1 cellular context compared by ENCODE assay signal in genomic region chr20:46027245-46027853, GRCh38.
TF ChIP-seq lines count a peak whose summit lies in the region.

No MANE protein-coding gene starts in this region.

TF ChIP-seq in K562, 482 proteins besides CTCF, POLR2A, EP300 and RAD21 (continued from another document):
- peak in 1 of 2 experiments; percentile 77 for TF ChIP-seq AFF1 (IDR thresholded peaks at IDR 0.05; ENCODE audit: low read depth in 1 of 2, partially characterized antibody in 2 of 2)
- TF ChIP-seq ZBTB9 (CRISPR knock-in tag; IDR thresholded peaks at IDR 0.05) = no peak
- 0 out of 2 replicates have a peak, but pooled peaks have one; percentile 43 for TF ChIP-seq E2F1 (CRISPR knock-in tag; IDR thresholded peaks at IDR 0.05)
- TF ChIP-seq FOXK1 (CRISPR knock-in tag; IDR thresholded peaks at IDR 0.05; ENCODE audit: borderline replicate concordance) = no peak
- TF ChIP-seq NRF1 (conservative IDR thresholded peaks at IDR 0.05 in 1 of 2, IDR thresholded peaks at IDR 0.05 in 1 of 2) = no peak
- no peak for TF ChIP-seq ZNF133 (CRISPR knock-in tag; IDR thresholded peaks at IDR 0.05)
- TF ChIP-seq NR2C1 (IDR thresholded peaks at IDR 0.05) = no peak
- no peak for TF ChIP-seq NR2C1 (tag; IDR thresholded peaks at IDR 0.05)
TF ChIP-seq in K562: peak in this region for 9.
